ENCODE assay signal across 16 cellular contexts in the genomic region with DNA sequence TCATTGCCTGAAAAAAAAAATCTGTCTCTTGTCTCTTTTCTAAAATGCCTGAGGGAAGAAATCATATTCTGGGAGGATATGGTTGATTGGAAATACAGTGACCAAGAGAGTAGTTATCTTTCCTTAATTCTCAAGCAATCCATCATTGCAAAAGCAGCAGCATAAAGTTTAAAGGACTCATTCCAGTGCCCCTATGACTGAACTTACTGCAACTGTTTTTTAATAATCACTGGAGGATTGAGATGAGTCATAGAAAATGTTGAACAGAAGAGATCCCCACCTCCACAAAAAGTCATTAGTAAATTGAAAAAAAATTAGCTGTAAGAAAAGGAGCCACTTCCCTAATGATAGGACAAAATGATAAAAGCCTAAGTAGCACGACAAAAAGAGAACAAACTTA.
"Had no signal": no experiment of that assay in that cellular context is flagged by ENCODE, and none has a peak within 500 bp of the region (broad histone marks: within the 10 kb centered on the region; RNA-seq: fewer than 3 reads in every experiment).

No MANE protein-coding gene starts in this region.

- DNase-seq: activated CD4-positive, alpha-beta memory T cell treated with anti-CD3 and anti-CD28 coated beads, Interleukin-2, amount 10 ng/mL, durations not matched to agents 7 days and 5 days; activated CD4-positive, alpha-beta T cell treated with anti-CD3 and anti-CD28 coated beads for 4 hours; activated naive CD4-positive, alpha-beta T cell treated with anti-CD3 and anti-CD28 coated beads, Interleukin-2, amount 10 ng/mL, durations not matched to agents 7 days and 5 days; activated T-cell treated with anti-CD3 and anti-CD28 coated beads, Interleukin-2, amount 50 U/mL, for 24 hours; gastrocnemius medialis; heart right ventricle; naive thymus-derived CD8-positive, alpha-beta T cell; posterior cingulate gyrus; small intestine; stimulated activated CD4-positive, alpha-beta T cell treated with anti-CD3 and anti-CD28 coated beads, Interleukin-4, amount 100 ng/mL, for 24 hours; stimulated activated naive CD4-positive, alpha-beta T cell treated with Interleukin-2 at 50 U/mL for 16 hours; T-helper 17 cell; transverse colon had no signal

- ATAC-seq: esophagus mucosa; gastrocnemius medialis; heart right ventricle; naive thymus-derived CD8-positive, alpha-beta T cell; T-helper 17 cell; WTC11 had no signal

- H3K4me3 ChIP-seq: gastrocnemius medialis, heart right ventricle, right atrium auricular region, transverse colon had no signal
